1 cellular context compared by ENCODE assay signal in the genomic region with DNA sequence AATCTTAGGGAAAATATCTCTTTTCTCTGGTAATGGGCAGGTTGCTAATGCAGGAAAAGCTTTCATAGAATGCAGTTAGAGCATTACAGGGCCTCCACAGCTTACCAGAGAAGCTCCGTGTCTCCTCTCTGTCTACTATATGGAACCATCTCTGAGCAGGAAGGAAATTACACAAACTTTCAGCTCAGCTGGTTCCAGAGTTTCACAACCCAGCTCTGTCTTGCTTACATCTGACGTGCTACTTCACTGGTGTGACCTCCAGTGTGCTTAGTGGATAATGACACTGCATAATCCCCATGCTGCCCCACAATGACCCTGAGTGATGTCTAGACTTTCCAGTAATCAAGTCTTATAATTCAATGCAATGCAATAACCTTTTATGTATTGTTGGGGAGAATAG.
TF ChIP-seq lines count a peak whose summit lies in the region.

No MANE protein-coding gene starts in this region.

TF ChIP-seq in HepG2, 621 proteins besides CTCF, POLR2A, EP300 and RAD21 (continued from another document and continues in another):
- TF ChIP-seq ZNF646 (CRISPR knock-in tag; IDR thresholded peaks at IDR 0.05) (no peak), ZNF713 (CRISPR knock-in tag; IDR thresholded peaks at IDR 0.05) (no peak), ZNF432 (CRISPR knock-in tag; IDR thresholded peaks at IDR 0.05; ENCODE audit: borderline replicate concordance) (no peak), SOX6 (IDR thresholded peaks at IDR 0.05) (no peak), SOX6 (CRISPR knock-in tag; IDR thresholded peaks at IDR 0.05) (peak; percentile 31; the same call in 1 of the 2 replicates), NAIF1 (CRISPR knock-in tag; IDR thresholded peaks at IDR 0.05; ENCODE audit: borderline replicate concordance) (no peak), KLF12 (CRISPR knock-in tag; IDR thresholded peaks at IDR 0.05; ENCODE audit: borderline replicate concordance) (no peak), TBL1XR1 (IDR thresholded peaks at IDR 0.05; ENCODE audit: borderline replicate concordance, low read length, partially characterized antibody) (peak; percentile 48), SNAPC2 (CRISPR knock-in tag; IDR thresholded peaks at IDR 0.05) (no peak), TSC22D2 (CRISPR knock-in tag; IDR thresholded peaks at IDR 0.05; ENCODE audit: borderline replicate concordance) (no peak), ZNF180 (CRISPR knock-in tag; IDR thresholded peaks at IDR 0.05; ENCODE audit: borderline replicate concordance, low read depth) (no peak), ZNF644 (CRISPR knock-in tag; IDR thresholded peaks at IDR 0.05; ENCODE audit: low read depth) (0 out of 2 replicates have a peak, but pooled peaks have one; percentile 56), ZNF619 (CRISPR knock-in tag; IDR thresholded peaks at IDR 0.05) (no peak), ZNF276 (CRISPR knock-in tag; IDR thresholded peaks at IDR 0.05; ENCODE audit: low read depth) (no peak), ZNF672 (CRISPR knock-in tag; IDR thresholded peaks at IDR 0.05) (no peak), SOX5 (CRISPR knock-in tag; IDR thresholded peaks at IDR 0.05; ENCODE audit: borderline replicate concordance) (peak; percentile 62; the same call in 1 of the 2 replicates), GABPA (IDR thresholded peaks at IDR 0.05; ENCODE audit: low read depth, low read length) (no peak), GABPA (CRISPR knock-in tag; IDR thresholded peaks at IDR 0.05; ENCODE audit: low read depth) (no peak), TCF7 (IDR thresholded peaks at IDR 0.05; ENCODE audit: low read depth) (peak; percentile 29; the same call in 1 of the 2 replicates), THAP9 (CRISPR knock-in tag; IDR thresholded peaks at IDR 0.05; ENCODE audit: borderline replicate concordance) (no peak), CENPT (CRISPR knock-in tag; IDR thresholded peaks at IDR 0.05; ENCODE audit: low read depth) (no peak), ZNF44 (CRISPR knock-in tag; IDR thresholded peaks at IDR 0.05) (no peak), ZNF780A (CRISPR knock-in tag; IDR thresholded peaks at IDR 0.05) (no peak), TARDBP (CRISPR knock-in tag; IDR thresholded peaks at IDR 0.05) (peak; percentile 40; the same call in 1 of the 2 replicates), ARID4A (CRISPR knock-in tag; IDR thresholded peaks at IDR 0.05; ENCODE audit: borderline replicate concordance) (no peak; the same call in 1 of the 2 replicates), MAFG (CRISPR knock-in tag; IDR thresholded peaks at IDR 0.05) (no peak), ZNF772 (CRISPR knock-in tag; IDR thresholded peaks at IDR 0.05) (no peak), ZHX1 (CRISPR knock-in tag; IDR thresholded peaks at IDR 0.05; ENCODE audit: low read depth) (no peak), MXI1 (IDR thresholded peaks at IDR 0.05; ENCODE audit: borderline replicate concordance, low read depth, low read length) (no peak)
- TF ChIP-seq, protein P1, sequence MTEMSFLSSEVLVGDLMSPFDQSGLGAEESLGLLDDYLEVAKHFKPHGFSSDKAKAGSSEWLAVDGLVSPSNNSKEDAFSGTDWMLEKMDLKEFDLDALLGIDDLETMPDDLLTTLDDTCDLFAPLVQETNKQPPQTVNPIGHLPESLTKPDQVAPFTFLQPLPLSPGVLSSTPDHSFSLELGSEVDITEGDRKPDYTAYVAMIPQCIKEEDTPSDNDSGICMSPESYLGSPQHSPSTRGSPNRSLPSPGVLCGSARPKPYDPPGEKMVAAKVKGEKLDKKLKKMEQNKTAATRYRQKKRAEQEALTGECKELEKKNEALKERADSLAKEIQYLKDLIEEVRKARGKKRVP (CRISPR knock-in tag; IDR thresholded peaks at IDR 0.05) = no peak
- TF ChIP-seq, protein P2, sequence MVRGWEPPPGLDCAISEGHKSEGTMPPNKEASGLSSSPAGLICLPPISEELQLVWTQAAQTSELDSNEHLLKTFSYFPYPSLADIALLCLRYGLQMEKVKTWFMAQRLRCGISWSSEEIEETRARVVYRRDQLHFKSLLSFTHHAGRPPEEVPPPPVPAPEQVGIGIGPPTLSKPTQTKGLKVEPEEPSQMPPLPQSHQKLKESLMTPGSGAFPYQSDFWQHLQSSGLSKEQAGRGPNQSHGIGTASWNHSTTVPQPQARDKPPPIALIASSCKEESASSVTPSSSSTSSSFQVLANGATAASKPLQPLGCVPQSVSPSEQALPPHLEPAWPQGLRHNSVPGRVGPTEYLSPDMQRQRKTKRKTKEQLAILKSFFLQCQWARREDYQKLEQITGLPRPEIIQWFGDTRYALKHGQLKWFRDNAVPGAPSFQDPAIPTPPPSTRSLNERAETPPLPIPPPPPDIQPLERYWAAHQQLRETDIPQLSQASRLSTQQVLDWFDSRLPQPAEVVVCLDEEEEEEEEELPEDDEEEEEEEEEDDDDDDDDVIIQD (CRISPR knock-in tag; IDR thresholded peaks at IDR 0.05; ENCODE audit: low read depth) = peak; percentile 50; the same call in 1 of the 2 replicates
- TF ChIP-seq, protein P3, sequence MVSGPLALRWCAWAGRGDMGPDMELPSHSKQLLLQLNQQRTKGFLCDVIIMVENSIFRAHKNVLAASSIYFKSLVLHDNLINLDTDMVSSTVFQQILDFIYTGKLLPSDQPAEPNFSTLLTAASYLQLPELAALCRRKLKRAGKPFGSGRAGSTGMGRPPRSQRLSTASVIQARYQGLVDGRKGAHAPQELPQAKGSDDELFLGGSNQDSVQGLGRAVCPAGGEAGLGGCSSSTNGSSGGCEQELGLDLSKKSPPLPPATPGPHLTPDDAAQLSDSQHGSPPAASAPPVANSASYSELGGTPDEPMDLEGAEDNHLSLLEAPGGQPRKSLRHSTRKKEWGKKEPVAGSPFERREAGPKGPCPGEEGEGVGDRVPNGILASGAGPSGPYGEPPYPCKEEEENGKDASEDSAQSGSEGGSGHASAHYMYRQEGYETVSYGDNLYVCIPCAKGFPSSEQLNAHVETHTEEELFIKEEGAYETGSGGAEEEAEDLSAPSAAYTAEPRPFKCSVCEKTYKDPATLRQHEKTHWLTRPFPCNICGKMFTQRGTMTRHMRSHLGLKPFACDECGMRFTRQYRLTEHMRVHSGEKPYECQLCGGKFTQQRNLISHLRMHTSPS (CRISPR knock-in tag; IDR thresholded peaks at IDR 0.05; ENCODE audit: low read depth) = no peak
